ENCODE assay signal across 22 cellular contexts in genomic region chr17:78652913-78653312, GRCh38.
"Had no signal": no experiment of that assay in that cellular context is flagged by ENCODE, and none has a peak within 500 bp of the region (broad histone marks: within the 10 kb centered on the region; RNA-seq: fewer than 3 reads in every experiment).

No MANE protein-coding gene starts in this region.

- H3K9me3 Mint-ChIP-seq: activated naive CD4-positive, alpha-beta T cell treated with anti-CD3 and anti-CD28 coated beads, Interleukin-2, amount 50 U/mL, for 72 hours; nephron progenitor cell; type B pancreatic cell had no signal

- ATAC-seq: activated CD8-positive, alpha-beta T cell treated with anti-CD3 and anti-CD28 coated beads, Interleukin-2, amount 10 ng/mL, durations not matched to agents 7 days and 5 days; activated naive CD4-positive, alpha-beta T cell treated with anti-CD3 and anti-CD28 coated beads, Interleukin-2, amount 50 U/mL, for 72 hours; gastrocnemius medialis had no signal

- H3K9me3 ChIP-seq: ascending aorta, esophagus squamous epithelium, gastrocnemius medialis, right lobe of liver, testis had no signal

- H3K4me3 ChIP-seq: ascending aorta, esophagus squamous epithelium, gastrocnemius medialis, right lobe of liver, testis had no signal

- H3K27ac ChIP-seq: ascending aorta, esophagus squamous epithelium, gastrocnemius medialis, right lobe of liver, testis, VCaP had no signal

- H3K36me3 Mint-ChIP-seq: type B pancreatic cell had no signal

- H3K4me1 Mint-ChIP-seq: memory B cell, nephron progenitor cell had no signal

- H3K27ac Mint-ChIP-seq: activated CD8-positive, alpha-beta T cell treated with anti-CD3 and anti-CD28 coated beads, Interleukin-2, amount 10 ng/mL, durations not matched to agents 7 days and 5 days; activated naive CD4-positive, alpha-beta T cell treated with anti-CD3 and anti-CD28 coated beads, Interleukin-2, amount 50 U/mL, for 72 hours; memory B cell; nephron progenitor cell; T-helper 2 cell treated with Interferon-gamma antibody and Interleukin-4, amounts not matched to agents 5 μg/mL and 100 μg/mL, for 36 hours; type B pancreatic cell had no signal

- DNase-seq: activated CD4-positive, alpha-beta T cell treated with anti-CD3 and anti-CD28 coated beads, Interleukin-2, amount 50 U/mL, for 1 hour; activated CD4-positive, CD25-positive, alpha-beta regulatory T cell treated with anti-CD3 and anti-CD28 coated beads, Interleukin-2, amount 50 U/mL, for 72 hours; activated CD8-positive, alpha-beta T cell treated with anti-CD3 and anti-CD28 coated beads, Interleukin-2, amount 10 ng/mL, durations not matched to agents 7 days and 5 days; activated gamma-delta T cell treated with Interleukin-2 at 50 U/mL for 16 hours; activated T-cell treated with anti-CD3 and anti-CD28 coated beads, Interleukin-2, amount 50 U/mL, for 1 hour; central memory CD4-positive, alpha-beta T cell; esophagus squamous epithelium; gastrocnemius medialis; head of caudate nucleus; hypothalamus; nephron progenitor cell; nucleus accumbens; right lobe of liver; stimulated activated CD4-positive, alpha-beta T cell treated with anti-CD3 and anti-CD28 coated beads, Interleukin-4, amount 100 ng/mL, for 1 hour; stimulated activated naive CD4-positive, alpha-beta T cell; testis had no signal

- H3K27me3 ChIP-seq: ascending aorta, gastrocnemius medialis, right lobe of liver, testis had no signal

- H3K4me1 ChIP-seq: ascending aorta, esophagus squamous epithelium, gastrocnemius medialis, right lobe of liver, testis had no signal

- H3K36me3 ChIP-seq: ascending aorta, esophagus squamous epithelium, gastrocnemius medialis, right lobe of liver had no signal

- H3K4me3 Mint-ChIP-seq: activated CD8-positive, alpha-beta T cell treated with anti-CD3 and anti-CD28 coated beads, Interleukin-2, amount 10 ng/mL, durations not matched to agents 7 days and 5 days; memory B cell; nephron progenitor cell; T-helper 2 cell treated with Interferon-gamma antibody and Interleukin-4, amounts not matched to agents 5 μg/mL and 100 μg/mL, for 36 hours; type B pancreatic cell had no signal
